ENCODE assay signal across 8 cellular contexts in genomic region chr7:91784469-91784868, GRCh38.
A peak's percentile ranks its signal among the peaks of the same experiment; 100 is the strongest.
DNase-seq lines count a peak whose midpoint lies in the region; ATAC-seq and TF ChIP-seq lines count a peak whose summit lies in the region.

No MANE protein-coding gene starts in this region.

- H3K9me3 Mint-ChIP-seq in WTC11 = peaks cover under 1% of the 10 kb centered on the region; the same call in 1 of the 2 replicates

- H3K9ac ChIP-seq in neuronal stem cell (ENCODE audit: low read depth, low read length, poor library complexity) = no peak overlapping the region

- no peak overlapping the region for H3K27ac ChIP-seq in neuronal stem cell (replicated peaks; ENCODE audit: low read length)

- no peak overlapping the region for H2AFZ ChIP-seq in neuronal stem cell (ENCODE audit: low read length)

- peaks cover 2% of the 10 kb centered on the region; the same call in 1 of the 2 replicates for H3K27me3 Mint-ChIP-seq in WTC11 (ENCODE audit: low read depth)

- H3K14ac ChIP-seq in neuronal stem cell (ENCODE audit: low read length) = no peak overlapping the region

- DNase-seq in COLO829 (ENCODE audit: low spot score) = peak; percentile 72
- DNase-seq in LHCN-M2 (ENCODE audit: low read depth) = peak; percentile 72
- peak; percentile 52 for DNase-seq in SHP77 treated with DMSO at 0.1 percent for 48 hours (lab: John Stamatoyannopoulos, UW)
- peak; percentile 11 for DNase-seq in foreskin melanocyte
- no peak for DNase-seq in BE2C
- DNase-seq in WTC11 (ENCODE audit: low spot score) = no peak
- no peak for DNase-seq in neuronal stem cell (ENCODE audit: low spot score)

- H3K79me1 ChIP-seq in neuronal stem cell (ENCODE audit: low read depth, low read length) = no peaks in the 10 kb centered on the region

- no peaks in the 10 kb centered on the region for H3K27me3 ChIP-seq in BE2C
- no peaks in the 10 kb centered on the region for H3K27me3 ChIP-seq in neuronal stem cell (ENCODE audit: control insufficient read depth in 3 of 3, insufficient read depth in 3 of 3, low read depth in 1 of 3, low read length in 3 of 3)

- ATAC-seq in WTC11 (no peak), HG03159 (IDR thresholded peaks at IDR 0.05; ENCODE audit: unreplicated experiment) (no peak)

- H3K36me3 ChIP-seq in BE2C (no peaks in the 10 kb centered on the region), neuronal stem cell (replicated peaks in 1 of 2; ENCODE audit: control insufficient read depth in 2 of 2, insufficient read depth in 2 of 2, low read length in 2 of 2) (no peaks in the 10 kb centered on the region)

- H3K4me3 ChIP-seq in BE2C (ENCODE audit: low read depth, low read length) = no peak overlapping the region
- H3K4me3 ChIP-seq in neuronal stem cell (ENCODE audit: low read length in 2 of 2) = no peak overlapping the region

- no peak overlapping the region for H4K8ac ChIP-seq in neuronal stem cell (ENCODE audit: low read depth, low read length)

- H3K4me1 ChIP-seq in BE2C = no peaks in the 10 kb centered on the region
- peaks cover 0 to 2% of the 10 kb centered on the region in 2 donors for H3K4me1 ChIP-seq in neuronal stem cell (ENCODE audit: control insufficient read depth in 2 of 2, insufficient read depth in 1 of 2, low read depth in 1 of 2, low read length in 2 of 2)

- H3K4me2 ChIP-seq in neuronal stem cell (ENCODE audit: insufficient read depth, low read length, poor library complexity, severe bottlenecking) = no peak overlapping the region

- H2BK5ac ChIP-seq in neuronal stem cell (ENCODE audit: low read length) = no peak overlapping the region

- H3K4me1 Mint-ChIP-seq in WTC11 = no peaks in the 10 kb centered on the region

- H2BK15ac ChIP-seq in neuronal stem cell (ENCODE audit: low read length) = no peak overlapping the region

- H3K18ac ChIP-seq in neuronal stem cell (ENCODE audit: low read length) = no peak overlapping the region

- no peak overlapping the region for H4K91ac ChIP-seq in neuronal stem cell (ENCODE audit: low read depth, low read length, poor library complexity)

- TF ChIP-seq CTCF in BE2C (IDR thresholded peaks at IDR 0.05; ENCODE audit: low read depth, low read length) (no peak), WTC11 (IDR thresholded peaks at IDR 0.05) (no peak)

- POLR2A ChIA-PET in WTC11 (lab: Charles Lee) = no interaction called here

- H2AK5ac ChIP-seq in neuronal stem cell (ENCODE audit: low read depth, low read length) = no peak overlapping the region

- no peak overlapping the region for H2BK12ac ChIP-seq in neuronal stem cell (ENCODE audit: low read length)

- no CpG with 5 or more reads among the region's 3 CpGs for WGBS in neuronal stem cell (ENCODE audit: extremely low coverage in 2 of 2, insufficient read length in 2 of 2, insufficient replicate concordance in 1 of 2), 2 donors

- no peak overlapping the region for H3K4me3 Mint-ChIP-seq in WTC11

- CTCF ChIA-PET in WTC11 (lab: Charles Lee) = no interaction called here

- no peak overlapping the region for H2BK120ac ChIP-seq in neuronal stem cell (ENCODE audit: low read depth, low read length)

- no peaks in the 10 kb centered on the region for H3K9me3 ChIP-seq in BE2C
- H3K9me3 ChIP-seq in neuronal stem cell (replicated peaks in 1 of 2; ENCODE audit: control insufficient read depth in 2 of 2, insufficient read depth in 1 of 2, low read depth in 1 of 2, low read length in 2 of 2) = no peaks in the 10 kb centered on the region

- no peak overlapping the region for H3K23ac ChIP-seq in neuronal stem cell (ENCODE audit: low read depth, low read length, poor library complexity)

- H3K27ac Mint-ChIP-seq in WTC11 = no peak overlapping the region

- H3K4ac ChIP-seq in neuronal stem cell (ENCODE audit: low read length) = no peak overlapping the region

- no peaks in the 10 kb centered on the region for H3K36me3 Mint-ChIP-seq in WTC11

TF ChIP-seq in WTC11, 78 proteins besides CTCF, POLR2A, EP300 and RAD21:
- TF ChIP-seq AFF4 (CRISPR knock-in tag; IDR thresholded peaks at IDR 0.05; ENCODE audit: borderline replicate concordance) = no peak

Comparison
In these comparisons a context has a peak if more than half of its experiments do, and no peak if none do; other contexts are left out.
1. DNase-seq: peak in COLO829 (single experiment), LHCN-M2 (single experiment), SHP77 treated with DMSO at 0.1 percent for 48 hours (single experiment) and foreskin melanocyte (single experiment); none in BE2C (single experiment), WTC11 (single experiment) and neuronal stem cell (single experiment).